22 cellular contexts compared by ENCODE assay signal in genomic region chr15:62601779-62602540, GRCh38.
A peak's percentile ranks its signal among the peaks of the same experiment; 100 is the strongest.
DNase-seq lines count a peak whose midpoint lies in the region; ATAC-seq, FAIRE-seq and TF ChIP-seq lines count a peak whose summit lies in the region.
"Had no signal": no experiment of that assay in that cellular context is flagged by ENCODE, and none has a peak within 500 bp of the region (broad histone marks: within the 10 kb centered on the region; RNA-seq: fewer than 3 reads in every experiment).

No MANE protein-coding gene starts in this region.

- H3K36me3 Mint-ChIP-seq in CD8-positive, alpha-beta T cell: no peaks in the 10 kb centered on the region
- H3K36me3 Mint-ChIP-seq: activated naive CD8-positive, alpha-beta T cell treated with anti-CD3 and anti-CD28 coated beads for 36 hours; CD14-positive monocyte; IgD-negative memory B cell; natural killer cell; WTC11 had no signal

- H3K36me3 ChIP-seq in bronchial epithelial cell (ENCODE audit: control insufficient read depth, insufficient read depth, low read length) (no peaks in the 10 kb centered on the region), psoas muscle (ENCODE audit: insufficient read depth in 1 of 2, low read depth in 1 of 2) (no peaks in the 10 kb centered on the region)
- H3K36me3 ChIP-seq in CD8-positive, alpha-beta T cell (ENCODE audit: insufficient read depth, low read length): no peaks in the 10 kb centered on the region
- H3K36me3 ChIP-seq: esophagus squamous epithelium had no signal

- CTCF ChIA-PET in CD8-positive, alpha-beta T cell (lab: Charles Lee): no interaction called here

- H3K4me1 Mint-ChIP-seq in CD8-positive, alpha-beta T cell (ENCODE audit: low read depth): no peaks in the 10 kb centered on the region
- H3K4me1 Mint-ChIP-seq: activated naive CD8-positive, alpha-beta T cell treated with anti-CD3 and anti-CD28 coated beads for 36 hours; CD14-positive monocyte; IgD-negative memory B cell; natural killer cell had no signal

- FAIRE-seq in bronchial epithelial cell (lab: Jason Lieb, UNC): no peak

- H3K9me3 ChIP-seq in psoas muscle: no peaks in the 10 kb centered on the region
- no peaks in the 10 kb centered on the region for H3K9me3 ChIP-seq in CD8-positive, alpha-beta T cell (ENCODE audit: low read length)
- H3K9me3 ChIP-seq: body of pancreas, esophagus squamous epithelium had no signal

- POLR2A ChIA-PET in CD8-positive, alpha-beta T cell (lab: Charles Lee): no interaction called here

- intact Hi-C loops in psoas muscle (cut with DNase I): loop anchor here in 1 of 2 donors (2.0 kb wide), 1 partner anchor 31 kb away; no protein-coding TSS in a partner anchor
- intact Hi-C loops in CD8-positive, alpha-beta T cell (cut with DNase I, micrococcal nuclease): no loop called here

- H3K27me3 Mint-ChIP-seq in CD8-positive, alpha-beta T cell (ENCODE audit: low read depth): peaks cover 5% of the 10 kb centered on the region

- peaks cover 25% of the 10 kb centered on the region for H3K4me1 ChIP-seq in psoas muscle
- H3K4me1 ChIP-seq in CD8-positive, alpha-beta T cell (ENCODE audit: insufficient read depth, low read length): no peaks in the 10 kb centered on the region
- H3K4me1 ChIP-seq: body of pancreas had no signal

- H3K27ac Mint-ChIP-seq in CD8-positive, alpha-beta T cell: no peak overlapping the region
- H3K27ac Mint-ChIP-seq: activated naive CD8-positive, alpha-beta T cell treated with anti-CD3 and anti-CD28 coated beads for 36 hours; CD14-positive monocyte; IgD-negative memory B cell; natural killer cell; WTC11 had no signal

- 65 to 83% (median 70%) methylated on average over 8 of the region's 8 CpGs for WGBS in psoas muscle, 3 donors

- ATAC-seq in psoas muscle: peak in 1 of 4 donors; percentile 45
- ATAC-seq in GM19455 (IDR thresholded peaks at IDR 0.05; ENCODE audit: unreplicated experiment): no peak
- no peak for ATAC-seq in CD8-positive, alpha-beta T cell
- ATAC-seq: body of pancreas, natural killer cell, right cardiac atrium, WTC11 had no signal

- TF ChIP-seq CTCF in bronchial epithelial cell (IDR thresholded peaks at IDR 0.05; ENCODE audit: insufficient read depth, low read length, severe bottlenecking) (no peak), psoas muscle (IDR thresholded peaks at IDR 0.05) (no peak)
- TF ChIP-seq CTCF in CD8-positive, alpha-beta T cell (IDR thresholded peaks at IDR 0.05): no peak

- no peak overlapping the region for H3K4me3 Mint-ChIP-seq in CD8-positive, alpha-beta T cell
- H3K4me3 Mint-ChIP-seq: activated naive CD8-positive, alpha-beta T cell treated with anti-CD3 and anti-CD28 coated beads for 36 hours; CD14-positive monocyte; IgD-negative memory B cell; natural killer cell; WTC11 had no signal

- peaks cover 6% of the 10 kb centered on the region for H3K27me3 ChIP-seq in bronchial epithelial cell (ENCODE audit: control insufficient read depth, insufficient read depth, low read length)
- no peaks in the 10 kb centered on the region for H3K27me3 ChIP-seq in psoas muscle (ENCODE audit: insufficient read depth in 3 of 3, low read length in 2 of 3)
- H3K27me3 ChIP-seq in CD8-positive, alpha-beta T cell (ENCODE audit: insufficient read depth, low read length): peaks cover 3% of the 10 kb centered on the region
- H3K27me3 ChIP-seq: body of pancreas, esophagus squamous epithelium had no signal

- H3K9me3 Mint-ChIP-seq in CD8-positive, alpha-beta T cell: no peaks in the 10 kb centered on the region
- H3K9me3 Mint-ChIP-seq: activated naive CD8-positive, alpha-beta T cell treated with anti-CD3 and anti-CD28 coated beads for 36 hours; natural killer cell; WTC11 had no signal

- DNase-seq in AG08395 (ENCODE audit: low spot score) (peak; percentile 31), LHCN-M2 (ENCODE audit: low read depth) (peak; percentile 67), bronchial epithelial cell (ENCODE audit: low read depth) (peak; percentile 45), psoas muscle (no peak), NOMO-1 treated with DMSO at 0.1 percent for 48 hours (lab: John Stamatoyannopoulos, UW; ENCODE audit: unreplicated experiment) (no peak), T-helper 9 cell (no peak)
- DNase-seq in CD8-positive, alpha-beta T cell: no peak
- DNase-seq: activated CD4-positive, alpha-beta T cell treated with anti-CD3 and anti-CD28 coated beads, Interleukin-2, amount 50 U/mL, for 4 hours; activated CD8-positive, alpha-beta memory T cell treated with anti-CD3 and anti-CD28 coated beads, Interleukin-2, amount 50 U/mL, for 4 hours; activated naive CD8-positive, alpha-beta T cell treated with anti-CD3 and anti-CD28 coated beads for 36 hours; body of pancreas; effector memory CD4-positive, alpha-beta T cell; esophagus squamous epithelium; mesendoderm; natural killer cell; NCI-H1436 treated with DMSO at 0.1 percent for 48 hours; NCI-H524; right cardiac atrium had no signal

- H3K4me3 ChIP-seq in bronchial epithelial cell (ENCODE audit: low read depth, low read length) (no peak overlapping the region), psoas muscle (no peak overlapping the region)
- H3K4me3 ChIP-seq in CD8-positive, alpha-beta T cell (ENCODE audit: low read depth, low read length): no peak overlapping the region
- H3K4me3 ChIP-seq: body of pancreas, esophagus squamous epithelium had no signal

- H3K27ac ChIP-seq in psoas muscle: peak overlapping the region; percentile 27
- H3K27ac ChIP-seq in CD8-positive, alpha-beta T cell (ENCODE audit: low read depth, low read length): no peak overlapping the region
- H3K27ac ChIP-seq: body of pancreas, esophagus squamous epithelium had no signal

Comparison
In these comparisons a context has a peak if more than half of its experiments do, and no peak if none do; other contexts are left out.
1. DNase-seq: peak in AG08395 (single experiment), LHCN-M2 (single experiment) and bronchial epithelial cell (single experiment); none in psoas muscle (0 of 2), CD8-positive, alpha-beta T cell (0 of 7), NOMO-1 treated with DMSO at 0.1 percent for 48 hours (single experiment) and T-helper 9 cell (single experiment).